ENCODE assay signal across 31 cellular contexts in the genomic region with DNA sequence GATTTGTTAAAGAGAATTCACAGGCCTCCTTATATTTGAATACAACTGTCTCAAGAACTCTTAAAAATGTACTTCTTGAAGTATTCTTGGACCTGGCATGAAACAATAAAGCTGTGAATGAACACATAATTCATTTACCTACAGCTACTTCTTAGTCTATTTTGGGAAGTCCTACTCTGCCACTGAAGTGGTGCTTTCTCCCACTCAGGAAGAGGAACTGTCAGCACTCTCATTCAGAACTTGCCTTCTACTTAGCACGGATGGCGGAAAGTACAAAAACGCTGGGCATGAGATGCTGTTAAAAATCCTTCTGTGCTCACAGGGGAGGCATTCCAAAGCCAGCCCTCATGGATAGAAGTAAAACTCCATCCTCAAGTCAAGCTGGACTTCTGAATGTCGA.
"Had no signal": no experiment of that assay in that cellular context is flagged by ENCODE, and none has a peak within 500 bp of the region (broad histone marks: within the 10 kb centered on the region; RNA-seq: fewer than 3 reads in every experiment).

No MANE protein-coding gene starts in this region.

- H3K9me3 ChIP-seq: ascending aorta, breast epithelium, esophagus muscularis mucosa, gastrocnemius medialis, heart left ventricle had no signal

- DNase-seq: activated CD4-positive, alpha-beta memory T cell treated with anti-CD3 and anti-CD28 coated beads for 36 hours; activated CD4-positive, alpha-beta T cell treated with anti-CD3 and anti-CD28 coated beads for 36 hours; activated CD4-positive, alpha-beta T cell treated with anti-CD3 and anti-CD28 coated beads, Interleukin-2, amount 10 ng/mL, durations not matched to agents 24 days and 14 days; activated CD4-positive, CD25-positive, alpha-beta regulatory T cell; activated CD4-positive, CD25-positive, alpha-beta regulatory T cell treated with anti-CD3 and anti-CD28 coated beads, Interleukin-2, amount 50 U/mL, for 72 hours; activated CD8-positive, alpha-beta memory T cell treated with anti-CD3 and anti-CD28 coated beads, Interleukin-2, amount 50 U/mL, for 48 hours; activated CD8-positive, alpha-beta T cell treated with anti-CD3 and anti-CD28 coated beads, Interleukin-2, amount 10 ng/mL, durations not matched to agents 7 days and 5 days; activated gamma-delta T cell; activated naive CD4-positive, alpha-beta T cell; activated naive CD4-positive, alpha-beta T cell treated with anti-CD3 and anti-CD28 coated beads, Interleukin-2, amount 10 ng/mL, durations not matched to agents 7 days and 5 days; activated naive CD8-positive, alpha-beta T cell treated with anti-CD3 and anti-CD28 coated beads, Interleukin-2, amount 10 ng/mL, durations not matched to agents 7 days and 5 days; activated T-cell treated with anti-CD3 and anti-CD28 coated beads for 4 hours; activated T-cell treated with anti-CD3 and anti-CD28 coated beads, Interleukin-2, amount 50 U/mL, for 24 hours; activated T-cell treated with anti-CD3 and anti-CD28 coated beads, Interleukin-2, amount 50 U/mL, for 72 hours; caudate nucleus; cortex of kidney; dermis blood vessel endothelial cell; effector CD4-positive, alpha-beta T cell; effector memory CD8-positive, alpha-beta T cell; erythroblast; foreskin keratinocyte; gastrocnemius medialis; glutamatergic neuron; heart left ventricle; T-helper 1 cell; T-helper 17 cell; T1000 had no signal

- H3K27ac ChIP-seq: breast epithelium, esophagus muscularis mucosa, foreskin keratinocyte, gastrocnemius medialis, heart left ventricle had no signal

- H3K27me3 ChIP-seq: ascending aorta, breast epithelium, esophagus muscularis mucosa, foreskin keratinocyte, gastrocnemius medialis, heart left ventricle had no signal

- H3K36me3 ChIP-seq: ascending aorta, breast epithelium, gastrocnemius medialis had no signal

- H3K4me3 ChIP-seq: ascending aorta, breast epithelium, esophagus muscularis mucosa, gastrocnemius medialis, heart left ventricle had no signal

- ATAC-seq: activated CD4-positive, alpha-beta T cell treated with anti-CD3 and anti-CD28 coated beads for 36 hours; activated CD8-positive, alpha-beta T cell treated with anti-CD3 and anti-CD28 coated beads, Interleukin-2, amount 10 ng/mL, durations not matched to agents 7 days and 5 days; activated naive CD4-positive, alpha-beta T cell treated with anti-CD3 and anti-CD28 coated beads, Interleukin-2, amount 50 U/mL, for 72 hours; activated T-cell treated with anti-CD3 and anti-CD28 coated beads, Interleukin-2, amount 50 U/mL, for 72 hours; effector memory CD8-positive, alpha-beta T cell; foreskin keratinocyte; gastrocnemius medialis; heart left ventricle; T-helper 17 cell had no signal

- H3K4me1 ChIP-seq: breast epithelium, foreskin keratinocyte, gastrocnemius medialis had no signal
